ENCODE assay signal across 8 cellular contexts in genomic region chr22:20013382-20013871, GRCh38.
DNase-seq lines count a peak whose midpoint lies in the region; ATAC-seq lines count a peak whose summit lies in the region.

No MANE protein-coding gene starts in this region.

- DNase-seq in EL, result peak; percentile 37
- peak; percentile 51 for DNase-seq in NAMALWA (ENCODE audit: low spot score)
- DNase-seq in amygdala (lab: John Stamatoyannopoulos, UW), result peak in 44 of 56 donors; percentile 14 to 78 (median 42)
- peak; percentile 42 for DNase-seq in iPS DF 19.7 (ENCODE audit: low read depth, low spot score)
- DNase-seq in stimulated activated CD8-positive, alpha-beta memory T cell treated with anti-CD3 and anti-CD28 coated beads, Interleukin-15, amount 100 ng/mL, for 48 hours (ENCODE audit: low read depth in 2 of 2), result peak; percentile 27 to 34
- DNase-seq in AML-193 (lab: John Stamatoyannopoulos, UW), result no peak

- no peak for ATAC-seq in HG03135 (IDR thresholded peaks at IDR 0.05; ENCODE audit: unreplicated experiment)
- ATAC-seq in GM21526 (IDR thresholded peaks at IDR 0.05; ENCODE audit: low FRiP score, unreplicated experiment), result no peak

Comparison
In these comparisons a context has a peak if more than half of its experiments do, and no peak if none do; other contexts are left out.
1. DNase-seq: peak in EL (single experiment), NAMALWA (single experiment), amygdala (44 of 56), iPS DF 19.7 (single experiment) and stimulated activated CD8-positive, alpha-beta memory T cell treated with anti-CD3 and anti-CD28 coated beads, Interleukin-15, amount 100 ng/mL, for 48 hours (2 of 2); none in AML-193 (0 of 2).